ENCODE assay signal across 2 cellular contexts in genomic region chr17:75763269-75763607, GRCh38.
TF ChIP-seq lines count a peak whose summit lies in the region.

No MANE protein-coding gene starts in this region.

TF ChIP-seq in A549, 52 proteins besides CTCF, POLR2A, EP300 and RAD21:
- TF ChIP-seq HOXB5 (CRISPR knock-in tag; IDR thresholded peaks at IDR 0.05): no peak

TF ChIP-seq in WTC11, 78 proteins besides CTCF, POLR2A, EP300 and RAD21:
- TF ChIP-seq TP53 (CRISPR knock-in tag; IDR thresholded peaks at IDR 0.05) (no peak), NFYB (CRISPR knock-in tag; conservative IDR thresholded peaks at IDR 0.05; ENCODE audit: low read depth) (no peak), MXD4 (CRISPR knock-in tag; IDR thresholded peaks at IDR 0.05; ENCODE audit: borderline replicate concordance) (no peak), NR3C1 (CRISPR knock-in tag; conservative IDR thresholded peaks at IDR 0.05; ENCODE audit: low read depth) (no peak), SOX15 (CRISPR knock-in tag; IDR thresholded peaks at IDR 0.05) (no peak), TEAD4 (CRISPR knock-in tag; IDR thresholded peaks at IDR 0.05) (no peak), CBFB (CRISPR knock-in tag; IDR thresholded peaks at IDR 0.05; ENCODE audit: low read depth) (no peak), RELA (CRISPR knock-in tag; IDR thresholded peaks at IDR 0.05; ENCODE audit: borderline replicate concordance) (no peak), NFE2L1 (CRISPR knock-in tag; IDR thresholded peaks at IDR 0.05) (no peak), NR1H2 (CRISPR knock-in tag; IDR thresholded peaks at IDR 0.05) (no peak), GABPB1 (CRISPR knock-in tag; IDR thresholded peaks at IDR 0.05) (no peak)
